ENCODE assay signal across 8 cellular contexts in genomic region chr2:119641562-119642258, GRCh38. TPM values are rescaled to one million over a fixed set of nuclear protein-coding genes. Genes with fewer than 3 reads are reported as not detected.
DNase-seq lines count a peak whose midpoint lies in the region; ATAC-seq and TF ChIP-seq lines count a peak whose summit lies in the region.

No MANE protein-coding gene starts in this region.

- no peaks in the 10 kb centered on the region for H3K36me3 ChIP-seq in kidney epithelial cell (ENCODE audit: control insufficient read depth, insufficient read depth, low read length)

- H3K4me3 ChIP-seq in AG09309 (ENCODE audit: control insufficient read depth, low read depth, low read length) (no peak overlapping the region), kidney epithelial cell (ENCODE audit: low read depth, low read length) (no peak overlapping the region)

- TF ChIP-seq CTCF in AG09309 (IDR thresholded peaks at IDR 0.05; ENCODE audit: control insufficient read depth, insufficient read depth, low read depth, low read length, missing control alignments) (peak; percentile 99), kidney epithelial cell (IDR thresholded peaks at IDR 0.05; ENCODE audit: insufficient read depth, low read length, poor library complexity, severe bottlenecking) (peak; percentile 96)

- DNase-seq in AG09309 (ENCODE audit: low read depth), result peak; percentile 29
- peak; percentile 68 for DNase-seq in NCI-H226
- DNase-seq in activated CD4-positive, CD25-positive, alpha-beta regulatory T cell treated with anti-CD3 and anti-CD28 coated beads, Interleukin-2, amount 50 U/mL, for 72 hours, result peak; percentile 72
- peak; percentile 53 for DNase-seq in central memory CD4-positive, alpha-beta T cell
- DNase-seq in kidney epithelial cell (ENCODE audit: low read depth), result peak; percentile 19
- peak; percentile 79 to 80 for DNase-seq in stimulated activated CD4-positive, alpha-beta T cell treated with anti-CD3 and anti-CD28 coated beads, Interleukin-2, amount 100 ng/mL, for 24 hours

- ATAC-seq in GM18870 (IDR thresholded peaks at IDR 0.05; ENCODE audit: unreplicated experiment), result peak; percentile 84
- peak; percentile 95 for ATAC-seq in HG03097 (IDR thresholded peaks at IDR 0.05; ENCODE audit: low FRiP score, unreplicated experiment)

- no peaks in the 10 kb centered on the region for H3K27me3 ChIP-seq in kidney epithelial cell (ENCODE audit: control insufficient read depth, insufficient read depth, low read length)

RNA-seq across cellular contexts. Expression of gene TMEM177, which starts 37.3 kb away (rescaled TPM):
- total RNA-seq in kidney epithelial cell, result 12.0 and 14.7 TPM in 2 replicates

Comparison
In these comparisons a context has a peak if more than half of its experiments do, and no peak if none do; other contexts are left out.
1. DNase-seq: peak in every context shown above with its lines; median percentile 80 in stimulated activated CD4-positive, alpha-beta T cell treated with anti-CD3 and anti-CD28 coated beads, Interleukin-2, amount 100 ng/mL, for 24 hours; 72 in activated CD4-positive, CD25-positive, alpha-beta regulatory T cell treated with anti-CD3 and anti-CD28 coated beads, Interleukin-2, amount 50 U/mL, for 72 hours; 68 in NCI-H226; 53 in central memory CD4-positive, alpha-beta T cell; 29 in AG09309; 19 in kidney epithelial cell.